ENCODE assay signal across 10 cellular contexts in the genomic region with DNA sequence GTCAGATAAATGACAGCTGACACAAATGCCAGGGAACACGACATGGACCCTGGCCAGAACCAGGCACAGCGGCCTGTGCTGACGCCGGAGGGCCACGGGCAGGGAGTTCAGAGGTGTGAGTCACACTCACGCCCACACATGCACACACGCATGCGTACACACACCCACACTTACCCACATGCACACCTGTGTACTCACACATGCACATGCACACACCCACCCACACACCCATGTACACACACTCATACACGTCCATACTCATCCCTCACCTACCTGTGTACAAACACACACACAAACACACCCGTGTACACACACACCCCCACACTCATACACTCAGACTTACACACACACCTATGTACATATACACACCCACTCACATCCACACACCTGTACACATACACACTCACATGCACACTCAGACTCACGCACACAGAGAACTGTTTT. TPM values are rescaled to one million over a fixed set of nuclear protein-coding genes. Genes with fewer than 3 reads are reported as not detected.
DNase-seq lines count a peak whose midpoint lies in the region; ATAC-seq, FAIRE-seq and TF ChIP-seq lines count a peak whose summit lies in the region.
"Had no signal": no experiment of that assay in that cellular context is flagged by ENCODE, and none has a peak within 500 bp of the region (broad histone marks: within the 10 kb centered on the region; RNA-seq: fewer than 3 reads in every experiment).

No MANE protein-coding gene starts in this region.

- H3K4me3 Mint-ChIP-seq in central memory CD8-positive, alpha-beta T cell = no peak overlapping the region
- H3K4me3 Mint-ChIP-seq: memory B cell had no signal

- H3K4me3 ChIP-seq in mucosa of descending colon (no peak overlapping the region), vagina (no peak overlapping the region)

- no peaks in the 10 kb centered on the region for H3K9me3 Mint-ChIP-seq in central memory CD8-positive, alpha-beta T cell
- H3K9me3 Mint-ChIP-seq: memory B cell had no signal

- TF ChIP-seq POLR2A in vagina (IDR thresholded peaks at IDR 0.05) = no peak

- H3K9me3 ChIP-seq in mucosa of descending colon = no peaks in the 10 kb centered on the region
- no peaks in the 10 kb centered on the region for H3K9me3 ChIP-seq in vagina

- intact Hi-C loops in mucosa of descending colon (cut with DNase I, micrococcal nuclease) (no loop called here), vagina (cut with DNase I) (no loop called here)

- no peak for FAIRE-seq in frontal cortex (lab: Jason Lieb, UNC)

- peak overlapping the region; percentile 67 for H3K27ac ChIP-seq in vagina

- H3K27ac Mint-ChIP-seq in central memory CD8-positive, alpha-beta T cell (ENCODE audit: low read depth) = peak overlapping the region; percentile 3
- H3K27ac Mint-ChIP-seq: memory B cell had no signal

- H3K36me3 Mint-ChIP-seq in central memory CD8-positive, alpha-beta T cell (ENCODE audit: insufficient read depth) = no peaks in the 10 kb centered on the region

- ATAC-seq in central memory CD8-positive, alpha-beta T cell (replicated peaks; ENCODE audit: extremely low read depth, poor library complexity, severe bottlenecking) = no peak
- peak; percentile 11 for ATAC-seq in mucosa of descending colon
- ATAC-seq in HG03025 (IDR thresholded peaks at IDR 0.05; ENCODE audit: low FRiP score, unreplicated experiment) = no peak

- H3K36me3 ChIP-seq in mucosa of descending colon (ENCODE audit: low read depth) (no peaks in the 10 kb centered on the region), vagina (no peaks in the 10 kb centered on the region)

- TF ChIP-seq CTCF in mucosa of descending colon (IDR thresholded peaks at IDR 0.05) (no peak), vagina (IDR thresholded peaks at IDR 0.05) (no peak)

- no peaks in the 10 kb centered on the region for H3K27me3 Mint-ChIP-seq in central memory CD8-positive, alpha-beta T cell
- H3K27me3 Mint-ChIP-seq: memory B cell had no signal

- peaks cover 48% of the 10 kb centered on the region for H3K4me1 Mint-ChIP-seq in central memory CD8-positive, alpha-beta T cell

- peak; percentile 39 for DNase-seq in stimulated activated CD4-positive, alpha-beta T cell treated with anti-CD3 and anti-CD28 coated beads, Interleukin-15, amount 100 ng/mL, for 24 hours
- no peak for DNase-seq in stimulated activated CD4-positive, alpha-beta T cell treated with anti-CD3 and anti-CD28 coated beads, Interleukin-4, amount 100 ng/mL, for 1 hour
- DNase-seq in central memory CD8-positive, alpha-beta T cell (ENCODE audit: low spot score in 2 of 2) = no peak
- DNase-seq in mucosa of descending colon (peak in 1 of 3 donors; percentile 16), vagina (ENCODE audit: extremely low spot score in 2 of 2) (no peak), frontal cortex (ENCODE audit: low spot score in 2 of 2) (no peak), COR-L47 (lab: John Stamatoyannopoulos, UW) (no peak)
- DNase-seq: NCI-H2081 treated with DMSO at 0.1 percent for 48 hours had no signal

- H3K4me1 ChIP-seq in mucosa of descending colon (ENCODE audit: low read depth) (peaks cover 9% of the 10 kb centered on the region), vagina (peaks cover 98% of the 10 kb centered on the region)

- no peaks in the 10 kb centered on the region for H3K27me3 ChIP-seq in vagina

RNA-seq across cellular contexts. Expression of gene MLLT1, which starts 40.4 kb away (rescaled TPM):
- 10 to 100 TPM; 32.5 to 75.3 (median 33.7) TPM for total RNA-seq in mucosa of descending colon
- 25.5 TPM for total RNA-seq in vagina
- total RNA-seq in frontal cortex = 8.6 TPM
